1 cellular context compared by ENCODE assay signal in genomic region chr21:31564439-31564838, GRCh38.
TF ChIP-seq lines count a peak whose summit lies in the region.

No MANE protein-coding gene starts in this region.

TF ChIP-seq in H1, 55 proteins besides CTCF, POLR2A, EP300 and RAD21 (continued from another document):
- TF ChIP-seq USF2 (IDR thresholded peaks at IDR 0.05; ENCODE audit: low read length): no peak
